Comparison of ENCODE assay signal across 8 cellular contexts in genomic region chr9:114156658-114157421, GRCh38. TPM values are rescaled to one million over a fixed set of nuclear protein-coding genes. Genes with fewer than 3 reads are reported as not detected.
DNase-seq lines count a peak whose midpoint lies in the region; FAIRE-seq and TF ChIP-seq lines count a peak whose summit lies in the region.

No MANE protein-coding gene starts in this region.

- TF ChIP-seq POLR2A in GM12892 (IDR thresholded peaks at IDR 0.05; ENCODE audit: low read depth, low read length) = no peak

- H3K36me3 ChIP-seq in bronchial epithelial cell (ENCODE audit: control insufficient read depth, insufficient read depth, low read length) = no peaks in the 10 kb centered on the region

- peak overlapping the region; percentile 56 for H3K4me3 ChIP-seq in bronchial epithelial cell (ENCODE audit: low read depth, low read length)

- no peak for FAIRE-seq in bronchial epithelial cell (lab: Jason Lieb, UNC)
- no peak for FAIRE-seq in GM12892 (lab: Jason Lieb, UNC)

- peaks cover 4% of the 10 kb centered on the region for H3K27me3 ChIP-seq in bronchial epithelial cell (ENCODE audit: control insufficient read depth, insufficient read depth, low read length)

- peak; percentile 91 for DNase-seq in EL
- peak; percentile 86 for DNase-seq in RPMI7951 (ENCODE audit: low read depth)
- peak; percentile 69 for DNase-seq in bronchial epithelial cell (ENCODE audit: low read depth)
- peak; percentile 77 for DNase-seq in islet precursor cell
- DNase-seq in smooth muscle cell of the brain vasculature (ENCODE audit: low read depth, low spot score) = peak; percentile 53
- DNase-seq in NCI-H774 (lab: John Stamatoyannopoulos, UW) = no peak
- no peak for DNase-seq in NAMALWA (ENCODE audit: low spot score)
- DNase-seq in GM12892 (ENCODE audit: insufficient read length) = no peak

- TF ChIP-seq CTCF in bronchial epithelial cell (IDR thresholded peaks at IDR 0.05; ENCODE audit: insufficient read depth, low read length, severe bottlenecking) = peak; percentile 25

RNA-seq across cellular contexts. Expression of gene COL27A1, which starts 1.5 kb away (rescaled TPM):
- total RNA-seq in RPMI7951 (2014; rRNA removed; shearing (Covaris generic)) = 2.8 and 4.7 TPM in 2 replicates
- 1.3 and 2.2 TPM in 2 replicates for total RNA-seq in bronchial epithelial cell
- polyA plus RNA-seq in GM12892 (2012; ENCODE audit: missing spikeins) = not detected

RNA-seq across cellular contexts. Expression of gene KIF12, which starts 57.7 kb away (rescaled TPM):
- 0.36 TPM in 1 of 2 replicates, not detected in the other for total RNA-seq in RPMI7951 (2014; rRNA removed; shearing (Covaris generic))
- total RNA-seq in bronchial epithelial cell = 0.26 TPM in 1 of 2 replicates, not detected in the other
- not detected for polyA plus RNA-seq in GM12892 (2012; ENCODE audit: missing spikeins)

Comparison
In these comparisons a context has a peak if more than half of its experiments do, and no peak if none do; other contexts are left out.
1. DNase-seq: peak in EL (single experiment), RPMI7951 (single experiment), bronchial epithelial cell (single experiment), islet precursor cell (single experiment) and smooth muscle cell of the brain vasculature (single experiment); none in NCI-H774 (single experiment), NAMALWA (single experiment) and GM12892 (single experiment).